In the genomic region with DNA sequence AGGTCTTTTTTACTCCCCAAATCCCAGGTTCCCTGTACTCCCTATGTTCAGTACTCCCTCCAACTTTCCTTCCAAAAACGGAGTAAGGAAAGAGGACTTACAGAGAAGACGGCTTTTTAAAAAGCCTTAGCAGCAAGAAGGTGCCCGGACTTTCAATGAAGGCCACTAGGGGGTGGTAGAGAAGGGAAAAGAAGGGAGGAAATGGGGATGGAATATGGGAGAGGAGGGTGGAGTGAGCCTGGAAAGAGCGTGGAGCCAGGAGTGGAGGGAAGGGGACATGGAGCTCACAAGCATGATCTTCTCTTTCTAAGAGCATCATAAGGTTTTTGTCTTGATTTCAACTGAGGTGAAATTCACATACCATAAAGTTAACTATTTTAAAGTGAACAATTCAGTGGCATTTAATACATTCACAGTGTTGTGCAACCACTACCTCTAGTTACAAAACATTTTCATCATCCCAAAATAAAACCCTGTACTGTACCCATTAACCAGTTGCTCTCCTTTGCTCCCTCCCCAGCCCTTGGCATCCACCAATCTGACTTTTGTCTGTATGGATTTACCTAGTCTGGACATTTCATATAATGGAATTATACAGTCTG, we compare ENCODE assay signal across 8 cellular contexts.
DNase-seq lines count a peak whose midpoint lies in the region; ATAC-seq and TF ChIP-seq lines count a peak whose summit lies in the region.

No MANE protein-coding gene starts in this region.

- in situ Hi-C loops in KBM-7 (cut with MboI; ENCODE audit: low pct_unique_long_range_greater_than_20kb, low sequenced_read_pairs) = loop anchor here (25.0 kb wide), 1 partner anchor 593 kb away; no protein-coding TSS in a partner anchor

- no peaks in the 10 kb centered on the region for H3K4me1 ChIP-seq in fibroblast of lung (ENCODE audit: control insufficient read depth, extremely low read depth, insufficient read depth, low read length)

- no peaks in the 10 kb centered on the region for H3K9me3 Mint-ChIP-seq in progenitor cell of endocrine pancreas (ENCODE audit: low read depth)

- H3K9me3 ChIP-seq in fibroblast of lung (ENCODE audit: control insufficient read depth, insufficient read depth, low read depth, low read length) = no peaks in the 10 kb centered on the region

- peaks cover 17% of the 10 kb centered on the region for H3K4me1 Mint-ChIP-seq in progenitor cell of endocrine pancreas (ENCODE audit: low read depth)

- no peak overlapping the region for H3K9ac ChIP-seq in fibroblast of lung (ENCODE audit: insufficient read depth, low read length)

- no peaks in the 10 kb centered on the region for H4K20me1 ChIP-seq in fibroblast of lung (ENCODE audit: control insufficient read depth, extremely low read depth, insufficient read depth, low read length)

- H3K36me3 ChIP-seq in fibroblast of lung (ENCODE audit: control insufficient read depth, insufficient read depth, low read length) = no peaks in the 10 kb centered on the region

- no peaks in the 10 kb centered on the region for H3K79me2 ChIP-seq in fibroblast of lung (ENCODE audit: control insufficient read depth, insufficient read depth, low read length)

- no peak overlapping the region for H3K27ac ChIP-seq in fibroblast of lung (ENCODE audit: insufficient read depth, low read length)

- no peak overlapping the region for H2AFZ ChIP-seq in fibroblast of lung (ENCODE audit: low read length)

- no peak overlapping the region for H3K4me3 ChIP-seq in fibroblast of lung (replicated peaks in 1 of 4; ENCODE audit: control extremely low read depth in 1 of 4, insufficient read depth in 1 of 4, low read depth in 3 of 4, low read length in 4 of 4)

- DNase-seq in activated T-cell treated with anti-CD3 and anti-CD28 coated beads for 24 hours (ENCODE audit: low read depth) (peak; percentile 16), KBM-7 (peak; percentile 65), T-helper 9 cell (peak; percentile 11), fibroblast of lung (ENCODE audit: low read depth in 2 of 2) (peak; percentile 47 to 75), progenitor cell of endocrine pancreas (ENCODE audit: low spot score, unreplicated experiment) (peak; percentile 13)
- no peak for DNase-seq in activated T-cell treated with anti-CD3 and anti-CD28 coated beads, Interleukin-2, amount 50 U/mL, for 1 hour
- DNase-seq in activated naive CD4-positive, alpha-beta T cell treated with Interleukin-2 at 50 U/mL for 16 hours = no peak

- TF ChIP-seq CTCF in fibroblast of lung (conservative IDR thresholded peaks at IDR 0.05 in 1 of 2, IDR thresholded peaks at IDR 0.05 in 1 of 2; ENCODE audit: low read depth in 1 of 2, low read length in 2 of 2) = peak; percentile 66 to 75
- peak; percentile 63 for TF ChIP-seq CTCF in progenitor cell of endocrine pancreas (IDR thresholded peaks at IDR 0.05; ENCODE audit: unreplicated experiment)

- H3K4me2 ChIP-seq in fibroblast of lung (ENCODE audit: extremely low read depth, insufficient read depth, low read length) = no peak overlapping the region

- ATAC-seq in GM21825 (IDR thresholded peaks at IDR 0.05; ENCODE audit: unreplicated experiment) = no peak

- H3K27ac Mint-ChIP-seq in progenitor cell of endocrine pancreas = no peak overlapping the region

- no peak overlapping the region for H3K4me3 Mint-ChIP-seq in progenitor cell of endocrine pancreas (ENCODE audit: low read depth)

- H3K27me3 ChIP-seq in fibroblast of lung (ENCODE audit: control insufficient read depth, insufficient read depth, low read length) = no peaks in the 10 kb centered on the region

- peaks cover 32% of the 10 kb centered on the region for H3K27me3 Mint-ChIP-seq in progenitor cell of endocrine pancreas

- H3K36me3 Mint-ChIP-seq in progenitor cell of endocrine pancreas (ENCODE audit: insufficient read depth) = no peaks in the 10 kb centered on the region

Comparison
In these comparisons a context has a peak if more than half of its experiments do, and no peak if none do; other contexts are left out.
1. DNase-seq: peak in activated T-cell treated with anti-CD3 and anti-CD28 coated beads for 24 hours (single experiment), KBM-7 (single experiment), T-helper 9 cell (single experiment), fibroblast of lung (2 of 2) and progenitor cell of endocrine pancreas (single experiment); none in activated T-cell treated with anti-CD3 and anti-CD28 coated beads, Interleukin-2, amount 50 U/mL, for 1 hour (single experiment) and activated naive CD4-positive, alpha-beta T cell treated with Interleukin-2 at 50 U/mL for 16 hours (single experiment).